Comparison of ENCODE assay signal across 1 cellular context in genomic region chr4:154868423-154869194, GRCh38.
TF ChIP-seq lines count a peak whose summit lies in the region.

No MANE protein-coding gene starts in this region.

TF ChIP-seq in GM23338, 12 proteins besides CTCF, POLR2A, EP300 and RAD21:
- TF ChIP-seq ZNF462 (CRISPR knock-in tag; IDR thresholded peaks at IDR 0.05) (no peak), CREB1 (CRISPR knock-in tag; IDR thresholded peaks at IDR 0.05; ENCODE audit: low read depth) (no peak), EZH2phosphoT487 (IDR thresholded peaks at IDR 0.05; ENCODE audit: unreplicated experiment) (no peak), ETS1 (IDR thresholded peaks at IDR 0.05) (no peak), ZNF114 (CRISPR knock-in tag; IDR thresholded peaks at IDR 0.05) (no peak), NANOG (IDR thresholded peaks at IDR 0.05; ENCODE audit: borderline replicate concordance) (no peak), POLR2AphosphoS5 (IDR thresholded peaks at IDR 0.05; ENCODE audit: low read depth) (no peak), ZNF331 (CRISPR knock-in tag; IDR thresholded peaks at IDR 0.05; ENCODE audit: low read depth) (no peak), JUNB (IDR thresholded peaks at IDR 0.05; ENCODE audit: unreplicated experiment) (no peak), STAT1 (IDR thresholded peaks at IDR 0.05; ENCODE audit: unreplicated experiment) (no peak), REST (IDR thresholded peaks at IDR 0.05; ENCODE audit: unreplicated experiment) (no peak), EZH2 (IDR thresholded peaks at IDR 0.05; ENCODE audit: low read depth, unreplicated experiment) (no peak)
